In the genomic region with DNA sequence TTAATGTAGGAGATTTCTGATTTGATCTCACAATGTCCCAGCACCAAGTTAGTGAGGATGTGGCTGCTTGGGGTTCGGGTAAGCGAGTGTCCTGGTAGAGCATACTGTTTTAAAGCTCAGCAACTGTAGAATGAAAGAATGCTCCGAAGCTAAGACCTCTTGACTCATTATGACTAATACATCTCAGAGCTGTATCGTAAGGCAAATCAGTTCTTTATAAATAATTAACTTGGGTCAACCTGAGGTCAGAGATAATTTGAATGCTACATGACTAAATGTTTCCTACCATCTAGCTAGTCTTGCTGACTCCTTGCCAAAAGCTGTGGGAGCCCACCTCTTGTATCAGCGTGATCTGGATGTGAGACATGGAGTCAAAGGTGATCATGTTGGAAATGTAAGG, we compare ENCODE assay signal across 9 cellular contexts.
DNase-seq lines count a peak whose midpoint lies in the region; ATAC-seq, FAIRE-seq and TF ChIP-seq lines count a peak whose summit lies in the region.
"Had no signal": no experiment of that assay in that cellular context is flagged by ENCODE, and none has a peak within 500 bp of the region (broad histone marks: within the 10 kb centered on the region; RNA-seq: fewer than 3 reads in every experiment).

No MANE protein-coding gene starts in this region.

- no peak overlapping the region for H3K4me3 Mint-ChIP-seq in H9

- no peaks in the 10 kb centered on the region for H3K79me2 ChIP-seq in H9 (ENCODE audit: insufficient read depth, low read length)

- peaks cover 16 to 33% of the 10 kb centered on the region in 2 experiments for H3K9me3 Mint-ChIP-seq in H9

- TF ChIP-seq CTCF in body of pancreas (IDR thresholded peaks at IDR 0.05) (no peak), H9 (conservative IDR thresholded peaks at IDR 0.05) (no peak), D721Med (IDR thresholded peaks at IDR 0.05; ENCODE audit: insufficient read depth, missing control alignments) (no peak)

- no peaks in the 10 kb centered on the region for H3K4me1 ChIP-seq in body of pancreas
- no peaks in the 10 kb centered on the region for H3K4me1 ChIP-seq in H9 (ENCODE audit: insufficient read depth, low read length)

- H4K20me1 ChIP-seq in H9 (ENCODE audit: control insufficient read depth, insufficient read depth, insufficient read length): no peaks in the 10 kb centered on the region

- H3K27ac ChIP-seq in body of pancreas (peak overlapping the region in 2 of 4 donors; percentile 4 to 15), H9 (ENCODE audit: insufficient read length, low read depth, low read length) (no peak overlapping the region)

- no peaks in the 10 kb centered on the region for H3K4me1 Mint-ChIP-seq in H9

- H2AFZ ChIP-seq in H9 (ENCODE audit: low read length): no peak overlapping the region

- FAIRE-seq in D721Med (lab: Jason Lieb, UNC): no peak

- no peaks in the 10 kb centered on the region for H3K36me3 ChIP-seq in body of pancreas (replicated peaks in 1 of 2; ENCODE audit: insufficient read depth in 1 of 2, low read depth in 2 of 2)

- H3K4me3 ChIP-seq in body of pancreas: no peak overlapping the region
- no peak overlapping the region for H3K4me3 ChIP-seq in skeletal muscle cell (ENCODE audit: low read depth, low read length)

- H2BK15ac ChIP-seq in H9 (ENCODE audit: low read depth, low read length): no peak overlapping the region

- no peaks in the 10 kb centered on the region for H3K79me1 ChIP-seq in H9 (ENCODE audit: insufficient read depth, low read depth, low read length, poor library complexity, severe bottlenecking)

- H3K27me3 Mint-ChIP-seq in H9 (ENCODE audit: low read depth): no peaks in the 10 kb centered on the region

- H3K4ac ChIP-seq in H9 (ENCODE audit: low read depth, low read length): no peak overlapping the region

- no peak overlapping the region for H2BK12ac ChIP-seq in H9 (ENCODE audit: insufficient read length, low read depth, low read length)

- H3K27me3 ChIP-seq in body of pancreas (no peaks in the 10 kb centered on the region), H9 (ENCODE audit: insufficient read depth, low read length) (no peaks in the 10 kb centered on the region)

- H2BK20ac ChIP-seq in H9 (ENCODE audit: low read depth, low read length, poor library complexity, severe bottlenecking): no peak overlapping the region

- H3K36me3 Mint-ChIP-seq in H9 (ENCODE audit: insufficient read depth in 1 of 3, low read depth in 3 of 3): peaks cover 4 to 16% (median 6%) of the 10 kb centered on the region in 3 experiments; a peak in 6 of 7 replicates

- no peak overlapping the region for H3K9ac ChIP-seq in H9 (ENCODE audit: extremely low read depth, insufficient read length, low read length)

- H3K56ac ChIP-seq in H9 (ENCODE audit: insufficient read length, low read depth, low read length): no peak overlapping the region

- no peak overlapping the region for H4K8ac ChIP-seq in H9 (replicated peaks; ENCODE audit: insufficient read length, low read depth, low read length)

- DNase-seq in body of pancreas (peak in 2 of 4 donors; percentile 42 to 48), skeletal muscle cell (ENCODE audit: low read depth) (peak; percentile 62), H9 (no peak), D721Med (ENCODE audit: insufficient read length, low spot score) (no peak), Right ventricle myocardium inferior (ENCODE audit: missing footprints) (no peak), D341Med (ENCODE audit: low spot score) (no peak)
- DNase-seq: GOT3 had no signal

- H2BK5ac ChIP-seq in H9 (ENCODE audit: insufficient read length, low read length): no peak overlapping the region

- no peak overlapping the region for H4K91ac ChIP-seq in H9 (ENCODE audit: insufficient read length, low read depth, low read length)

- no peak overlapping the region for H3K14ac ChIP-seq in H9 (ENCODE audit: insufficient read depth, low read length)

- H3K9me3 ChIP-seq in body of pancreas (peaks cover 0 to 7% (median 0%) of the 10 kb centered on the region in 3 donors), H9 (ENCODE audit: control insufficient read depth, low read depth, low read length) (no peaks in the 10 kb centered on the region)

- H2BK120ac ChIP-seq in H9 (ENCODE audit: low read depth, low read length, poor library complexity, severe bottlenecking): no peak overlapping the region

- no peak overlapping the region for H3K18ac ChIP-seq in H9 (ENCODE audit: insufficient read length, low read depth, low read length)

- no peak overlapping the region for H2AK5ac ChIP-seq in H9 (ENCODE audit: insufficient read length, low read length)

- no peak for TF ChIP-seq POLR2A in body of pancreas (IDR thresholded peaks at IDR 0.05)

- no peak overlapping the region for H4K5ac ChIP-seq in H9 (ENCODE audit: insufficient read length, low read depth, low read length)

- H3K4me2 ChIP-seq in H9 (ENCODE audit: insufficient read depth, insufficient read length, low read length): no peak overlapping the region

- intact Hi-C loops in body of pancreas (cut with DNase I) (no loop called here), Right ventricle myocardium inferior (cut with DNase I) (no loop called here)

- no peaks in the 10 kb centered on the region for H3K23me2 ChIP-seq in H9 (ENCODE audit: insufficient read length, low read depth, low read length, poor library complexity, severe bottlenecking)

- H3K27ac Mint-ChIP-seq in H9: no peak overlapping the region

- no peak overlapping the region for H3K23ac ChIP-seq in H9 (ENCODE audit: insufficient read length, low read depth, low read length)

- ATAC-seq in GM18867 (IDR thresholded peaks at IDR 0.05; ENCODE audit: unreplicated experiment) (peak; percentile 65), HG03378 (IDR thresholded peaks at IDR 0.05; ENCODE audit: unreplicated experiment) (peak; percentile 90), body of pancreas (peak; percentile 74), Right ventricle myocardium inferior (no peak)

- H3T11ph ChIP-seq in H9 (ENCODE audit: low read length): no peak overlapping the region

- WGBS in body of pancreas, 2 donors: 40 to 50% methylated on average over 5 of the region's 5 CpGs
- WGBS in H9 (ENCODE audit: extremely low coverage, insufficient read length, low lambda C conversion rate): no CpG with 5 or more reads among the region's 5 CpGs
